In the genomic region with DNA sequence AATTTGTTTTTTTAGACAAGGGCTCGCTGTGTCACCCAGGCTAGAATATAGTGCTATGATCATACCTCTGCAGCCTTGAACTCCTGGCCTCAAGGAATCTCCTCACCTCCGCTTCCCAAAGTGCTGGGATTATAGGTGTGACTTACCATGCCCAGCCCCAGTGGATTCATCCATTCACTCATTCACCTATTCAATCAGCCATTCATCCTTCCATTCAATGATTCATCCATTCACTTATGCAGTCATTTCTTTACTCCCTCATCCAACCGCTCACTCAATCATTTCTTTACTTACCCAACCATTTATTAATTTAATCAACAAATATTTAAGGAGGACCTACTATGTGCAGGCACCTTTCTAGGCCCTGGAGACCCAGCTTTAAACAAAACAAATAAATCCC, we compare ENCODE assay signal across 16 cellular contexts. TPM values are rescaled to one million over a fixed set of nuclear protein-coding genes. Genes with fewer than 3 reads are reported as not detected.
"Had no signal": no experiment of that assay in that cellular context is flagged by ENCODE, and none has a peak within 500 bp of the region (broad histone marks: within the 10 kb centered on the region; RNA-seq: fewer than 3 reads in every experiment).

No MANE protein-coding gene starts in this region.

- FAIRE-seq: endometrium, frontal cortex, kidney had no signal

- DNase-seq: activated naive CD4-positive, alpha-beta T cell treated with anti-CD3 and anti-CD28 coated beads, Interleukin-2, amount 10 ng/mL, durations not matched to agents 7 days and 5 days; activated T-cell treated with anti-CD3 and anti-CD28 coated beads for 4 hours; amniotic stem cell; erythroblast; left lung; retina; T1000; transverse colon had no signal

- H3K27me3 ChIP-seq: cardiac muscle cell, left lung, suprapubic skin, transverse colon, vagina had no signal

- H3K9me3 ChIP-seq: left lung, suprapubic skin, transverse colon, vagina had no signal

- H3K4me3 Mint-ChIP-seq: activated naive CD4-positive, alpha-beta T cell treated with anti-CD3 and anti-CD28 coated beads, Interleukin-2, amount 10 ng/mL, durations not matched to agents 7 days and 5 days; stimulated activated naive CD8-positive, alpha-beta T cell treated with anti-CD3 and anti-CD28 coated beads, Interleukin-15, Interleukin-2, amounts not matched to agents 100 ng/mL and 50 ng/mL, for 24 hours had no signal

- H3K27me3 Mint-ChIP-seq: stimulated activated naive CD8-positive, alpha-beta T cell treated with anti-CD3 and anti-CD28 coated beads, Interleukin-15, Interleukin-2, amounts not matched to agents 100 ng/mL and 50 ng/mL, for 24 hours had no signal

- ATAC-seq: left lung had no signal

- H3K36me3 ChIP-seq: cardiac muscle cell, suprapubic skin, transverse colon, vagina had no signal

- H3K9me3 Mint-ChIP-seq: activated naive CD4-positive, alpha-beta T cell treated with anti-CD3 and anti-CD28 coated beads, Interleukin-2, amount 10 ng/mL, durations not matched to agents 7 days and 5 days; stimulated activated naive CD8-positive, alpha-beta T cell treated with anti-CD3 and anti-CD28 coated beads, Interleukin-15, Interleukin-2, amounts not matched to agents 100 ng/mL and 50 ng/mL, for 24 hours had no signal

- H3K27ac Mint-ChIP-seq: activated naive CD4-positive, alpha-beta T cell treated with anti-CD3 and anti-CD28 coated beads, Interleukin-2, amount 10 ng/mL, durations not matched to agents 7 days and 5 days had no signal

- H3K27ac ChIP-seq: cardiac muscle cell, left lung, suprapubic skin, transverse colon, vagina had no signal

- H3K4me3 ChIP-seq: cardiac muscle cell, left lung, suprapubic skin, transverse colon, vagina had no signal

RNA-seq across cellular contexts. Expression of gene CIITA, which starts 39.5 kb away (rescaled TPM):
- polyA plus RNA-seq: neural cell had no signal
